In genomic region chr2:233745073-233745755, GRCh38 we compare ENCODE assay signal across 1 cellular context.
TF ChIP-seq lines count a peak whose summit lies in the region.

No MANE protein-coding gene starts in this region.

TF ChIP-seq in HepG2, 621 proteins besides CTCF, POLR2A, EP300 and RAD21 (continued from another document):
- TF ChIP-seq PAX8 (CRISPR knock-in tag; IDR thresholded peaks at IDR 0.05; ENCODE audit: borderline replicate concordance) = no peak
- peak; percentile 41; the same call in 1 of the 2 replicates for TF ChIP-seq KAT7 (CRISPR knock-in tag; IDR thresholded peaks at IDR 0.05; ENCODE audit: borderline replicate concordance)
- TF ChIP-seq ZNF777 (CRISPR knock-in tag; IDR thresholded peaks at IDR 0.05) = no peak
- TF ChIP-seq NFIC (IDR thresholded peaks at IDR 0.05; ENCODE audit: low read length) = peak; percentile 98
- peak; percentile 48; the same call in 1 of the 2 replicates for TF ChIP-seq ZNF562 (CRISPR knock-in tag; IDR thresholded peaks at IDR 0.05; ENCODE audit: borderline replicate concordance)
TF ChIP-seq in HepG2: peak in this region for 288.
